In the genomic region with DNA sequence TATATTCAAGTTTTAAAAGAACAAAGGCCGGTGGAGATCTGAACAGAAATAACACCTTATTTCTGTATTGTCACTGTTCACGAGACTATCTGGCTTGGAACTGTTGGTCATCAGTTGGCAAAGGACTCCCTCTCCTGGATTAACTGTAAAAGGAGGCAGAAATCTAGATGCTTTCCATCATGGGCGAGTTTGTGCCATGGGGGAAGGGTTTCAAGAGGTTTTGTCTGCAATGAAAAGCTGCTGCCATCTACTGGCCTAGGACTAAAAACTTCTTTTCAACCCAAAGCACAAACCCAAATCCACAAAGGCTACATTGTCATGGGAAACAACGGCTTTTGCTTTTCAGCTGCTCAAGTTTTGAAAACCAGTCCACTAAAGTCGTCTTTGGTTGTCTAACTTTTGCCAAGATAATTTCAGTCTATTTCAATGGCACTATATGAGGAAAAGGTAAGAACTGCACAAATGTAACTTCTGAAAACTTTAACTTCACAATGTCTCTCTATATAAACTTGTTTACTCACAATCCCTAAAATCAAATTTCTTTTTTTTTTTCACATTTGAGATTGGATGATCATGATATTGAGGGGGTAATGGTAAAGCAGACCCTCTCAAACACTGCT, we compare ENCODE assay signal across 8 cellular contexts.
DNase-seq lines count a peak whose midpoint lies in the region; ATAC-seq and TF ChIP-seq lines count a peak whose summit lies in the region.

No MANE protein-coding gene starts in this region.

- H3K27ac ChIP-seq in OCI-LY3 (ENCODE audit: low read length) (no peak overlapping the region), neural cell (ENCODE audit: low read length) (peak overlapping the region; percentile 37), transverse colon (no peak overlapping the region)

- H3K36me3 Mint-ChIP-seq in activated T-cell treated with anti-CD3 and anti-CD28 coated beads, Interleukin-2, amount 50 U/mL, for 4 hours (ENCODE audit: insufficient read depth): no peaks in the 10 kb centered on the region

- TF ChIP-seq RAD21 in neural cell (conservative IDR thresholded peaks at IDR 0.05): peak; percentile 100

- H3K4me3 ChIP-seq in OCI-LY3 (ENCODE audit: low read length) (no peak overlapping the region), fibroblast of mammary gland (ENCODE audit: control insufficient read depth, low read depth, low read length) (no peak overlapping the region), neural cell (ENCODE audit: low read length) (no peak overlapping the region), transverse colon (no peak overlapping the region)

- peaks cover 17% of the 10 kb centered on the region for H3K4me1 ChIP-seq in OCI-LY3 (ENCODE audit: low read length)
- H3K4me1 ChIP-seq in transverse colon: peaks cover 0 to 18% (median 0%) of the 10 kb centered on the region in 4 donors

- no peaks in the 10 kb centered on the region for H3K9me2 ChIP-seq in neural cell (ENCODE audit: insufficient read depth, low read length)

- H3K79me2 ChIP-seq in OCI-LY3 (ENCODE audit: low read length) (no peaks in the 10 kb centered on the region), neural cell (replicated peaks; ENCODE audit: insufficient read depth, low read length) (no peaks in the 10 kb centered on the region)

- H3K36me3 ChIP-seq in OCI-LY3 (replicated peaks; ENCODE audit: low read depth, low read length) (no peaks in the 10 kb centered on the region), neural cell (ENCODE audit: insufficient read depth, low read length) (no peaks in the 10 kb centered on the region), transverse colon (no peaks in the 10 kb centered on the region)

- no peaks in the 10 kb centered on the region for H4K20me1 ChIP-seq in OCI-LY3 (ENCODE audit: insufficient read depth, low read length)
- H4K20me1 ChIP-seq in neural cell (ENCODE audit: insufficient read depth): no peaks in the 10 kb centered on the region

- H3K4me2 ChIP-seq in OCI-LY3 (ENCODE audit: low read length) (peak overlapping the region; percentile 34; the same call in 1 of the 2 replicates), neural cell (ENCODE audit: low read length) (no peak overlapping the region)

- H3K4me3 Mint-ChIP-seq in activated T-cell treated with anti-CD3 and anti-CD28 coated beads, Interleukin-2, amount 50 U/mL, for 4 hours: no peak overlapping the region

- in situ Hi-C loops in transverse colon (cut with MboI; ENCODE audit: low pct_ligation_motif_present in 1 of 4, low pct_unique_long_range_greater_than_20kb in 1 of 4, low sequenced_read_pairs in 3 of 4): loop anchor here (5.0 to 25.0 kb wide), 5 partner anchors 293 to 780 kb away; no protein-coding TSS in a partner anchor

- ATAC-seq in activated T-cell treated with anti-CD3 and anti-CD28 coated beads, Interleukin-2, amount 50 U/mL, for 4 hours: peak; percentile 43 to 67

- peak; percentile 39 for DNase-seq in NK-92 treated with Interleukin-12 subunit alpha and Interleukin-12 subunit beta, amount 100 ng/mL, for 24 hours (lab: John Stamatoyannopoulos, UW)
- no peak for DNase-seq in NK-92 (lab: John Stamatoyannopoulos, UW; ENCODE audit: unreplicated experiment)
- DNase-seq in Kasumi-1 (lab: John Stamatoyannopoulos, UW): peak; percentile 98 to 99
- peak; percentile 24 for DNase-seq in activated T-cell treated with anti-CD3 and anti-CD28 coated beads, Interleukin-2, amount 50 U/mL, for 4 hours
- DNase-seq in fibroblast of mammary gland (ENCODE audit: low read depth): peak; percentile 95
- peak; percentile 73 for DNase-seq in transverse colon

- H3K4me1 Mint-ChIP-seq in activated T-cell treated with anti-CD3 and anti-CD28 coated beads, Interleukin-2, amount 50 U/mL, for 4 hours (ENCODE audit: low read depth): peaks cover 13% of the 10 kb centered on the region

- no peak for TF ChIP-seq POLR2A in transverse colon (IDR thresholded peaks at IDR 0.05)

- peaks cover 5% of the 10 kb centered on the region for H3K27me3 Mint-ChIP-seq in activated T-cell treated with anti-CD3 and anti-CD28 coated beads, Interleukin-2, amount 50 U/mL, for 4 hours (ENCODE audit: low read depth)

- H3F3A ChIP-seq in neural cell (ENCODE audit: insufficient read depth, low read length, poor library complexity, severe bottlenecking): no peaks in the 10 kb centered on the region

- no peaks in the 10 kb centered on the region for H3K27me3 ChIP-seq in OCI-LY3 (ENCODE audit: low read depth, low read length)
- no peaks in the 10 kb centered on the region for H3K27me3 ChIP-seq in neural cell (ENCODE audit: insufficient read depth, low read depth, low read length)
- no peaks in the 10 kb centered on the region for H3K27me3 ChIP-seq in transverse colon

- no peak overlapping the region for H2AFZ ChIP-seq in OCI-LY3 (ENCODE audit: low read depth, low read length)
- H2AFZ ChIP-seq in neural cell (ENCODE audit: low read depth, low read length): no peak overlapping the region

- 3 to 10% methylated on average over 5 of the region's 5 CpGs for WGBS in transverse colon (ENCODE audit: low coverage in 1 of 2), 2 donors

- H3K9me3 ChIP-seq in OCI-LY3 (ENCODE audit: insufficient read depth, low read length) (no peaks in the 10 kb centered on the region), neural cell (ENCODE audit: low read length) (no peaks in the 10 kb centered on the region), transverse colon (no peaks in the 10 kb centered on the region)

- no peaks in the 10 kb centered on the region for H3K9me3 Mint-ChIP-seq in activated T-cell treated with anti-CD3 and anti-CD28 coated beads, Interleukin-2, amount 50 U/mL, for 4 hours

- intact Hi-C loops in transverse colon (cut with DNase I; ENCODE audit: low total_unique reads): loop anchor here (5.0 to 10.0 kb wide), 2 partner anchors 283 to 780 kb away; no protein-coding TSS in a partner anchor

- TF ChIP-seq EP300 in neural cell (conservative IDR thresholded peaks at IDR 0.05; ENCODE audit: poor library complexity, severe bottlenecking) (peak; percentile 65), transverse colon (IDR thresholded peaks at IDR 0.05; ENCODE audit: low read depth) (no peak)

- no peak overlapping the region for H3K9ac ChIP-seq in OCI-LY3 (ENCODE audit: low read length)
- H3K9ac ChIP-seq in neural cell (ENCODE audit: low read length): peak overlapping the region; percentile 43

- TF ChIP-seq CTCF in OCI-LY3 (IDR thresholded peaks at IDR 0.05; ENCODE audit: low read depth, low read length): peak; percentile 85
- peak; percentile 97 for TF ChIP-seq CTCF in fibroblast of mammary gland (conservative IDR thresholded peaks at IDR 0.05; ENCODE audit: control insufficient read depth, insufficient read depth, low read depth, low read length)
- TF ChIP-seq CTCF in neural cell (IDR thresholded peaks at IDR 0.05; ENCODE audit: poor library complexity, severe bottlenecking): peak; percentile 100
- TF ChIP-seq CTCF in transverse colon (IDR thresholded peaks at IDR 0.05): peak; percentile 64 to 88 (median 71)

TF ChIP-seq in neural cell, 6 proteins besides CTCF, POLR2A, EP300 and RAD21:
- TF ChIP-seq MXI1 (conservative IDR thresholded peaks at IDR 0.05; ENCODE audit: poor library complexity, severe bottlenecking) (no peak), POLR2AphosphoS5 (IDR thresholded peaks at IDR 0.05) (peak; percentile 45), SMC3 (conservative IDR thresholded peaks at IDR 0.05; ENCODE audit: poor library complexity) (peak; percentile 100), EZH2 (IDR thresholded peaks at IDR 0.05; ENCODE audit: borderline replicate concordance, insufficient read depth, low read length, poor library complexity, severe bottlenecking) (no peak), TAF1 (IDR thresholded peaks at IDR 0.05; ENCODE audit: low read depth) (no peak)
- TF ChIP-seq, protein P1, sequence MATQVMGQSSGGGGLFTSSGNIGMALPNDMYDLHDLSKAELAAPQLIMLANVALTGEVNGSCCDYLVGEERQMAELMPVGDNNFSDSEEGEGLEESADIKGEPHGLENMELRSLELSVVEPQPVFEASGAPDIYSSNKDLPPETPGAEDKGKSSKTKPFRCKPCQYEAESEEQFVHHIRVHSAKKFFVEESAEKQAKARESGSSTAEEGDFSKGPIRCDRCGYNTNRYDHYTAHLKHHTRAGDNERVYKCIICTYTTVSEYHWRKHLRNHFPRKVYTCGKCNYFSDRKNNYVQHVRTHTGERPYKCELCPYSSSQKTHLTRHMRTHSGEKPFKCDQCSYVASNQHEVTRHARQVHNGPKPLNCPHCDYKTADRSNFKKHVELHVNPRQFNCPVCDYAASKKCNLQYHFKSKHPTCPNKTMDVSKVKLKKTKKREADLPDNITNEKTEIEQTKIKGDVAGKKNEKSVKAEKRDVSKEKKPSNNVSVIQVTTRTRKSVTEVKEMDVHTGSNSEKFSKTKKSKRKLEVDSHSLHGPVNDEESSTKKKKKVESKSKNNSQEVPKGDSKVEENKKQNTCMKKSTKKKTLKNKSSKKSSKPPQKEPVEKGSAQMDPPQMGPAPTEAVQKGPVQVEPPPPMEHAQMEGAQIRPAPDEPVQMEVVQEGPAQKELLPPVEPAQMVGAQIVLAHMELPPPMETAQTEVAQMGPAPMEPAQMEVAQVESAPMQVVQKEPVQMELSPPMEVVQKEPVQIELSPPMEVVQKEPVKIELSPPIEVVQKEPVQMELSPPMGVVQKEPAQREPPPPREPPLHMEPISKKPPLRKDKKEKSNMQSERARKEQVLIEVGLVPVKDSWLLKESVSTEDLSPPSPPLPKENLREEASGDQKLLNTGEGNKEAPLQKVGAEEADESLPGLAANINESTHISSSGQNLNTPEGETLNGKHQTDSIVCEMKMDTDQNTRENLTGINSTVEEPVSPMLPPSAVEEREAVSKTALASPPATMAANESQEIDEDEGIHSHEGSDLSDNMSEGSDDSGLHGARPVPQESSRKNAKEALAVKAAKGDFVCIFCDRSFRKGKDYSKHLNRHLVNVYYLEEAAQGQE (IDR thresholded peaks at IDR 0.05; ENCODE audit: borderline replicate concordance): no peak
